In genomic region chr4:108303488-108304177, GRCh38 we compare ENCODE assay signal across 15 cellular contexts.
DNase-seq lines count a peak whose midpoint lies in the region; ATAC-seq and TF ChIP-seq lines count a peak whose summit lies in the region.
"Had no signal": no experiment of that assay in that cellular context is flagged by ENCODE, and none has a peak within 500 bp of the region (broad histone marks: within the 10 kb centered on the region; RNA-seq: fewer than 3 reads in every experiment).

No MANE protein-coding gene starts in this region.

- ATAC-seq in WTC11 = peak; percentile 88
- no peak for ATAC-seq in activated CD8-positive, alpha-beta memory T cell treated with anti-CD3 and anti-CD28 coated beads, Interleukin-2, amount 10 ng/mL, durations not matched to agents 7 days and 5 days
- ATAC-seq: sciatic nerve had no signal

- POLR2A ChIA-PET in WTC11 (lab: Charles Lee) = no interaction called here

- H3K36me3 Mint-ChIP-seq in WTC11 (peaks cover 7% of the 10 kb centered on the region; the same call in 1 of the 2 replicates), CD14-positive monocyte (no peaks in the 10 kb centered on the region)
- H3K36me3 Mint-ChIP-seq in activated CD8-positive, alpha-beta memory T cell treated with anti-CD3 and anti-CD28 coated beads, Interleukin-2, amount 10 ng/mL, durations not matched to agents 7 days and 5 days = no peaks in the 10 kb centered on the region
- H3K36me3 Mint-ChIP-seq: brain, immature natural killer cell had no signal

- DNase-seq in D341Med (ENCODE audit: low spot score) (peak; percentile 26), HS-27A (ENCODE audit: low read depth) (peak; percentile 33), WTC11 (ENCODE audit: low spot score) (no peak), iPS-NIHi7 (ENCODE audit: extremely low spot score) (peak; percentile 46), CD14-positive monocyte (ENCODE audit: low spot score) (no peak), AG08395 (ENCODE audit: low spot score) (no peak)
- DNase-seq in activated CD4-positive, CD25-positive, alpha-beta regulatory T cell (lab: John Stamatoyannopoulos, UW) = no peak
- DNase-seq in activated CD8-positive, alpha-beta memory T cell treated with anti-CD3 and anti-CD28 coated beads, Interleukin-2, amount 10 ng/mL, durations not matched to agents 7 days and 5 days = no peak
- DNase-seq: effector CD8-positive, alpha-beta T cell; immature natural killer cell; NCI-H1417; stimulated activated CD4-positive, alpha-beta T cell treated with anti-CD3 and anti-CD28 coated beads, Interleukin-4, amount 100 ng/mL, for 24 hours; transverse colon had no signal

- no peak overlapping the region for H3K4me3 Mint-ChIP-seq in WTC11
- no peak overlapping the region for H3K4me3 Mint-ChIP-seq in CD14-positive monocyte
- no peak overlapping the region for H3K4me3 Mint-ChIP-seq in activated CD8-positive, alpha-beta memory T cell treated with anti-CD3 and anti-CD28 coated beads, Interleukin-2, amount 10 ng/mL, durations not matched to agents 7 days and 5 days
- H3K4me3 Mint-ChIP-seq: brain, immature natural killer cell had no signal

- H3K27me3 Mint-ChIP-seq in WTC11 (ENCODE audit: low read depth) (no peaks in the 10 kb centered on the region; the same call in 1 of the 2 replicates), CD14-positive monocyte (ENCODE audit: low read depth in 3 of 3) (peaks cover 0 to 4% (median 0%) of the 10 kb centered on the region in 3 donors)
- peaks cover 8% of the 10 kb centered on the region for H3K27me3 Mint-ChIP-seq in activated CD8-positive, alpha-beta memory T cell treated with anti-CD3 and anti-CD28 coated beads, Interleukin-2, amount 10 ng/mL, durations not matched to agents 7 days and 5 days

- H3K27ac Mint-ChIP-seq in WTC11 (no peak overlapping the region), CD14-positive monocyte (no peak overlapping the region)
- no peak overlapping the region for H3K27ac Mint-ChIP-seq in activated CD8-positive, alpha-beta memory T cell treated with anti-CD3 and anti-CD28 coated beads, Interleukin-2, amount 10 ng/mL, durations not matched to agents 7 days and 5 days
- H3K27ac Mint-ChIP-seq: brain, immature natural killer cell had no signal

- TF ChIP-seq CTCF in WTC11 (IDR thresholded peaks at IDR 0.05) = no peak
- no peak for TF ChIP-seq CTCF in CD14-positive monocyte (IDR thresholded peaks at IDR 0.05)

- CTCF ChIA-PET in WTC11 (lab: Charles Lee) = no interaction called here
- CTCF ChIA-PET in activated CD8-positive, alpha-beta memory T cell treated with anti-CD3 and anti-CD28 coated beads, Interleukin-2, amount 10 ng/mL, durations not matched to agents 7 days and 5 days (lab: Charles Lee) = no interaction called here

- peaks cover 13% of the 10 kb centered on the region for H3K9me3 Mint-ChIP-seq in WTC11
- H3K9me3 Mint-ChIP-seq in CD14-positive monocyte = peaks cover 0 to 3% (median 1%) of the 10 kb centered on the region in 7 donors
- H3K9me3 Mint-ChIP-seq in activated CD8-positive, alpha-beta memory T cell treated with anti-CD3 and anti-CD28 coated beads, Interleukin-2, amount 10 ng/mL, durations not matched to agents 7 days and 5 days (ENCODE audit: low read depth) = no peaks in the 10 kb centered on the region
- H3K9me3 Mint-ChIP-seq: immature natural killer cell had no signal

- H3K4me1 Mint-ChIP-seq in WTC11 (peaks cover 23% of the 10 kb centered on the region), CD14-positive monocyte (peaks cover 4% of the 10 kb centered on the region)
- H3K4me1 Mint-ChIP-seq in activated CD8-positive, alpha-beta memory T cell treated with anti-CD3 and anti-CD28 coated beads, Interleukin-2, amount 10 ng/mL, durations not matched to agents 7 days and 5 days = no peaks in the 10 kb centered on the region
- H3K4me1 Mint-ChIP-seq: brain, immature natural killer cell had no signal

- intact Hi-C loops in CD14-positive monocyte (cut with micrococcal nuclease) = no loop called here

TF ChIP-seq in WTC11, 78 proteins besides CTCF, POLR2A, EP300 and RAD21 (continues in another document):
- TF ChIP-seq ZNF219 (CRISPR knock-in tag; IDR thresholded peaks at IDR 0.05; ENCODE audit: borderline replicate concordance) (no peak), NR3C1 (CRISPR knock-in tag; conservative IDR thresholded peaks at IDR 0.05; ENCODE audit: low read depth) (no peak), ELF4 (CRISPR knock-in tag; IDR thresholded peaks at IDR 0.05; ENCODE audit: low read depth) (no peak), NR1H2 (CRISPR knock-in tag; IDR thresholded peaks at IDR 0.05) (no peak), SOX15 (CRISPR knock-in tag; IDR thresholded peaks at IDR 0.05) (no peak), IRF1 (CRISPR knock-in tag; IDR thresholded peaks at IDR 0.05) (no peak), ZNF138 (CRISPR knock-in tag; conservative IDR thresholded peaks at IDR 0.05) (no peak)
- TF ChIP-seq, protein P1, sequence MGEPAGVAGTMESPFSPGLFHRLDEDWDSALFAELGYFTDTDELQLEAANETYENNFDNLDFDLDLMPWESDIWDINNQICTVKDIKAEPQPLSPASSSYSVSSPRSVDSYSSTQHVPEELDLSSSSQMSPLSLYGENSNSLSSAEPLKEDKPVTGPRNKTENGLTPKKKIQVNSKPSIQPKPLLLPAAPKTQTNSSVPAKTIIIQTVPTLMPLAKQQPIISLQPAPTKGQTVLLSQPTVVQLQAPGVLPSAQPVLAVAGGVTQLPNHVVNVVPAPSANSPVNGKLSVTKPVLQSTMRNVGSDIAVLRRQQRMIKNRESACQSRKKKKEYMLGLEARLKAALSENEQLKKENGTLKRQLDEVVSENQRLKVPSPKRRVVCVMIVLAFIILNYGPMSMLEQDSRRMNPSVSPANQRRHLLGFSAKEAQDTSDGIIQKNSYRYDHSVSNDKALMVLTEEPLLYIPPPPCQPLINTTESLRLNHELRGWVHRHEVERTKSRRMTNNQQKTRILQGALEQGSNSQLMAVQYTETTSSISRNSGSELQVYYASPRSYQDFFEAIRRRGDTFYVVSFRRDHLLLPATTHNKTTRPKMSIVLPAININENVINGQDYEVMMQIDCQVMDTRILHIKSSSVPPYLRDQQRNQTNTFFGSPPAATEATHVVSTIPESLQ (CRISPR knock-in tag; IDR thresholded peaks at IDR 0.05) = no peak
- TF ChIP-seq, protein P2, sequence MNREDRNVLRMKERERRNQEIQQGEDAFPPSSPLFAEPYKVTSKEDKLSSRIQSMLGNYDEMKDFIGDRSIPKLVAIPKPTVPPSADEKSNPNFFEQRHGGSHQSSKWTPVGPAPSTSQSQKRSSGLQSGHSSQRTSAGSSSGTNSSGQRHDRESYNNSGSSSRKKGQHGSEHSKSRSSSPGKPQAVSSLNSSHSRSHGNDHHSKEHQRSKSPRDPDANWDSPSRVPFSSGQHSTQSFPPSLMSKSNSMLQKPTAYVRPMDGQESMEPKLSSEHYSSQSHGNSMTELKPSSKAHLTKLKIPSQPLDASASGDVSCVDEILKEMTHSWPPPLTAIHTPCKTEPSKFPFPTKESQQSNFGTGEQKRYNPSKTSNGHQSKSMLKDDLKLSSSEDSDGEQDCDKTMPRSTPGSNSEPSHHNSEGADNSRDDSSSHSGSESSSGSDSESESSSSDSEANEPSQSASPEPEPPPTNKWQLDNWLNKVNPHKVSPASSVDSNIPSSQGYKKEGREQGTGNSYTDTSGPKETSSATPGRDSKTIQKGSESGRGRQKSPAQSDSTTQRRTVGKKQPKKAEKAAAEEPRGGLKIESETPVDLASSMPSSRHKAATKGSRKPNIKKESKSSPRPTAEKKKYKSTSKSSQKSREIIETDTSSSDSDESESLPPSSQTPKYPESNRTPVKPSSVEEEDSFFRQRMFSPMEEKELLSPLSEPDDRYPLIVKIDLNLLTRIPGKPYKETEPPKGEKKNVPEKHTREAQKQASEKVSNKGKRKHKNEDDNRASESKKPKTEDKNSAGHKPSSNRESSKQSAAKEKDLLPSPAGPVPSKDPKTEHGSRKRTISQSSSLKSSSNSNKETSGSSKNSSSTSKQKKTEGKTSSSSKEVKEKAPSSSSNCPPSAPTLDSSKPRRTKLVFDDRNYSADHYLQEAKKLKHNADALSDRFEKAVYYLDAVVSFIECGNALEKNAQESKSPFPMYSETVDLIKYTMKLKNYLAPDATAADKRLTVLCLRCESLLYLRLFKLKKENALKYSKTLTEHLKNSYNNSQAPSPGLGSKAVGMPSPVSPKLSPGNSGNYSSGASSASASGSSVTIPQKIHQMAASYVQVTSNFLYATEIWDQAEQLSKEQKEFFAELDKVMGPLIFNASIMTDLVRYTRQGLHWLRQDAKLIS (CRISPR knock-in tag; IDR thresholded peaks at IDR 0.05; ENCODE audit: borderline replicate concordance) = no peak
- TF ChIP-seq, protein P3, sequence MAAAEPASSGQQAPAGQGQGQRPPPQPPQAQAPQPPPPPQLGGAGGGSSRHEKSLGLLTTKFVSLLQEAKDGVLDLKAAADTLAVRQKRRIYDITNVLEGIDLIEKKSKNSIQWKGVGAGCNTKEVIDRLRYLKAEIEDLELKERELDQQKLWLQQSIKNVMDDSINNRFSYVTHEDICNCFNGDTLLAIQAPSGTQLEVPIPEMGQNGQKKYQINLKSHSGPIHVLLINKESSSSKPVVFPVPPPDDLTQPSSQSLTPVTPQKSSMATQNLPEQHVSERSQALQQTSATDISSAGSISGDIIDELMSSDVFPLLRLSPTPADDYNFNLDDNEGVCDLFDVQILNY (CRISPR knock-in tag; IDR thresholded peaks at IDR 0.05) = no peak
- TF ChIP-seq, protein P4, sequence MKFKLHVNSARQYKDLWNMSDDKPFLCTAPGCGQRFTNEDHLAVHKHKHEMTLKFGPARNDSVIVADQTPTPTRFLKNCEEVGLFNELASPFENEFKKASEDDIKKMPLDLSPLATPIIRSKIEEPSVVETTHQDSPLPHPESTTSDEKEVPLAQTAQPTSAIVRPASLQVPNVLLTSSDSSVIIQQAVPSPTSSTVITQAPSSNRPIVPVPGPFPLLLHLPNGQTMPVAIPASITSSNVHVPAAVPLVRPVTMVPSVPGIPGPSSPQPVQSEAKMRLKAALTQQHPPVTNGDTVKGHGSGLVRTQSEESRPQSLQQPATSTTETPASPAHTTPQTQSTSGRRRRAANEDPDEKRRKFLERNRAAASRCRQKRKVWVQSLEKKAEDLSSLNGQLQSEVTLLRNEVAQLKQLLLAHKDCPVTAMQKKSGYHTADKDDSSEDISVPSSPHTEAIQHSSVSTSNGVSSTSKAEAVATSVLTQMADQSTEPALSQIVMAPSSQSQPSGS (CRISPR knock-in tag; IDR thresholded peaks at IDR 0.05; ENCODE audit: borderline replicate concordance, low read depth) = no peak

Comparison
In these comparisons a context has a peak if more than half of its experiments do, and no peak if none do; other contexts are left out.
1. DNase-seq: peak in D341Med (single experiment), HS-27A (single experiment) and iPS-NIHi7 (single experiment); none in WTC11 (single experiment), CD14-positive monocyte (single experiment), activated CD4-positive, CD25-positive, alpha-beta regulatory T cell (0 of 4), AG08395 (single experiment) and activated CD8-positive, alpha-beta memory T cell treated with anti-CD3 and anti-CD28 coated beads, Interleukin-2, amount 10 ng/mL, durations not matched to agents 7 days and 5 days (single experiment).